Comparison of ENCODE assay signal across 1 cellular context in the genomic region with DNA sequence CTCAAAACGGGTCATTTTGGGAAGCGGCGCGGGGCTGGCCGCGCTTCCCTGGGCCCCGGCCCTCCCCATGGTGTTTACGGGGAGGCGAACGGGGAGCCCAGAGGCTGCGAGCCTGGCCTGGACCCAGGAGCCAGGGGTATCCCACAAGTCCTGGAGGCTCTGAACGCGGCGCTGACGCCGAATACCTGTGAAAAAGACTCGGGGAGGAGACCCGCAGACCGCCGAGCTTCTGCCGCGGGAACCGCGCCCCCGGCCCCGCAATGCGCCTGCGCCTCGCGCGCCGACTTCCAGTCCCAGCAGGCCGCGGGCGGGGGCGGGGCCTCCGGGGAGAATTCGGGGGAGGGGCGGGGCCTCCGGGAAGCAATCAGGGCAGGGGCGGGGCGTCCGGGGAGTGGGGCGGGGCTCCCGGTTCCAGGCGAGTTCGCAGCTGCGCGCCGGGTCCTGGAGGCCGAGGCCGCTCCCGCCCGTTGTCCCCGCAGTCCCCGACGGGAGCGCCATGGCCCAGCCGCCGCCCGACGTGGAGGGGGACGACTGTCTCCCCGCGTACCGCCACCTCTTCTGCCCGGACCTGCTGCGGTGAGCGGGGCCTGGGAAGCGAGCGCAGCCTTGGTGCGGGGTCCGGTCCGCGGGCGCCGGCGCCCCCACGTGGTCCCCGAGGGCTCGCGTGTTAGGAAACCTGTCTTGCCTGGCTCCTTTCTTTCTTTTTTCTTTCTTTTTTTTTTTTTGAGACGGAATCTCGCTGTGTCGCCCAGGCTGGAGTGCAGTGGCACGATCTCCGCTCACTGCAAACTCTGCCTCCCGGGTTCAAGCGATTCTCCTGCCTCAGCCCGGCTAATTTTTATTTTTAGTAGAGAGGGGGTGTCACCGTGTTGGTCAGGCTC.
A peak's percentile ranks its signal among the peaks of the same experiment; 100 is the strongest.
TF ChIP-seq lines count a peak whose summit lies in the region.

Gene DECR2 (plus strand): TSS at position 418 of the 881 bp plus-strand sequence. CDS start 79 bp downstream, at position 497.

TF ChIP-seq in K562, 482 proteins besides CTCF, POLR2A, EP300 and RAD21 (continued from another document):
- peak; percentile 52; the same call in 1 of the 2 replicates for TF ChIP-seq ZBTB40 (IDR thresholded peaks at IDR 0.05)
- no peak for TF ChIP-seq ZBTB40 (CRISPR knock-in tag; IDR thresholded peaks at IDR 0.05)
- no peak; the same call in 1 of the 2 replicates for TF ChIP-seq TCF3 (CRISPR knock-in tag; IDR thresholded peaks at IDR 0.05)
- 0 out of 4 replicates have a peak, but pooled peaks of 1 of the 2 experiments have one; percentile 22 for TF ChIP-seq KDM1A (IDR thresholded peaks at IDR 0.05)
- peak; percentile 60 for TF ChIP-seq ATF7 (IDR thresholded peaks at IDR 0.05)
- TF ChIP-seq ARID2 (IDR thresholded peaks at IDR 0.05), result peak; percentile 37; the same call in 1 of the 2 replicates
